Comparison of ENCODE assay signal across 26 cellular contexts in genomic region chr2:240388471-240389301, GRCh38. TPM values are rescaled to one million over a fixed set of nuclear protein-coding genes. Genes with fewer than 3 reads are reported as not detected.
DNase-seq lines count a peak whose midpoint lies in the region; ATAC-seq and TF ChIP-seq lines count a peak whose summit lies in the region.
"Had no signal": no experiment of that assay in that cellular context is flagged by ENCODE, and none has a peak within 500 bp of the region (broad histone marks: within the 10 kb centered on the region; RNA-seq: fewer than 3 reads in every experiment).

No MANE protein-coding gene starts in this region.

- TF ChIP-seq POLR2A in right lobe of liver (IDR thresholded peaks at IDR 0.05) (no peak), gastrocnemius medialis (IDR thresholded peaks at IDR 0.05) (no peak)

- H3K4me1 ChIP-seq in GM23248 (ENCODE audit: insufficient read depth) = peaks cover 12% of the 10 kb centered on the region
- peaks cover 25% of the 10 kb centered on the region for H3K4me1 ChIP-seq in adipocyte (ENCODE audit: control insufficient read depth, insufficient read depth, low read length)
- H3K4me1 ChIP-seq in right lobe of liver = no peaks in the 10 kb centered on the region
- H3K4me1 ChIP-seq in gastrocnemius medialis = peaks cover 26 to 28% of the 10 kb centered on the region in 2 donors
- H3K4me1 ChIP-seq: pancreas had no signal

- TF ChIP-seq CTCF in right lobe of liver (IDR thresholded peaks at IDR 0.05) = no peak
- no peak for TF ChIP-seq CTCF in gastrocnemius medialis (IDR thresholded peaks at IDR 0.05 in 4 of 5, conservative IDR thresholded peaks at IDR 0.05 in 1 of 5)

- no peaks in the 10 kb centered on the region for H3K79me2 ChIP-seq in GM23248 (ENCODE audit: insufficient read depth)

- 92 to 98% methylated on average over 18 of the region's 21 CpGs for WGBS in GM23248 (ENCODE audit: low coverage in 1 of 2, low lambda C conversion rate in 2 of 2, missing lambda C conversion rate in 2 of 2), 2 experiments
- 88% methylated on average over 11 of the region's 21 CpGs for WGBS in right lobe of liver (ENCODE audit: insufficient coverage, low coverage, low lambda C conversion rate, missing lambda C conversion rate)

- ATAC-seq in right lobe of liver (no peak), gastrocnemius medialis (no peak), left colon (no peak)
- ATAC-seq: pancreas had no signal

- in situ Hi-C loops in GM23248 (cut with MboI) = no loop called here
- in situ Hi-C loops in gastrocnemius medialis (cut with MboI; ENCODE audit: low sequenced_read_pairs in 4 of 4) = no loop called here

- intact Hi-C loops in right lobe of liver (cut with DNase I) = no loop called here
- intact Hi-C loops in gastrocnemius medialis (cut with DNase I; ENCODE audit: low total_unique reads) = loop anchor here (5.0 kb wide), 2 partner anchors 49 to 156 kb away; partner anchors contain the start of gene GPC1
- intact Hi-C loops in left colon (cut with DNase I, micrococcal nuclease) = no loop called here

- H3K27ac ChIP-seq in GM23248 = no peak overlapping the region
- no peak overlapping the region for H3K27ac ChIP-seq in right lobe of liver
- H3K27ac ChIP-seq in gastrocnemius medialis = peak overlapping the region; percentile 52 to 66 (median 58)
- H3K27ac ChIP-seq: pancreas had no signal

- no peaks in the 10 kb centered on the region for H3K27me3 ChIP-seq in GM23248 (replicated peaks; ENCODE audit: insufficient read depth)
- H3K27me3 ChIP-seq in adipocyte (replicated peaks; ENCODE audit: control insufficient read depth, insufficient read depth, low read length) = no peaks in the 10 kb centered on the region
- no peaks in the 10 kb centered on the region for H3K27me3 ChIP-seq in right lobe of liver
- no peaks in the 10 kb centered on the region for H3K27me3 ChIP-seq in gastrocnemius medialis
- H3K27me3 ChIP-seq: esophagus squamous epithelium, gastroesophageal sphincter, pancreas, upper lobe of left lung had no signal

- H3K36me3 ChIP-seq in GM23248 (ENCODE audit: low read depth) (no peaks in the 10 kb centered on the region), adipocyte (ENCODE audit: control insufficient read depth, insufficient read depth, low read length, severe bottlenecking) (no peaks in the 10 kb centered on the region), right lobe of liver (no peaks in the 10 kb centered on the region), gastrocnemius medialis (no peaks in the 10 kb centered on the region)
- H3K36me3 ChIP-seq: esophagus squamous epithelium, gastroesophageal sphincter, pancreas, upper lobe of left lung had no signal

- H2AFZ ChIP-seq in GM23248 = no peak overlapping the region

- H3K9me3 ChIP-seq in GM23248 (ENCODE audit: low read depth) (no peaks in the 10 kb centered on the region), adipocyte (ENCODE audit: control insufficient read depth, low read length) (no peaks in the 10 kb centered on the region), right lobe of liver (no peaks in the 10 kb centered on the region), gastrocnemius medialis (no peaks in the 10 kb centered on the region)
- H3K9me3 ChIP-seq: esophagus squamous epithelium, gastroesophageal sphincter, pancreas, upper lobe of left lung had no signal

- H3K9me2 ChIP-seq in GM23248 (ENCODE audit: insufficient read depth) = no peaks in the 10 kb centered on the region

- no peak overlapping the region for H3K4me2 ChIP-seq in GM23248 (ENCODE audit: unreplicated experiment)

- H3K9ac ChIP-seq in GM23248 (peak overlapping the region; percentile 51; the same call in 1 of the 2 replicates), adipocyte (ENCODE audit: low read length) (peak overlapping the region; percentile 70)

- no peak for DNase-seq in GM23248
- no peak for DNase-seq in adipocyte (ENCODE audit: low read depth)
- peak in 2 of 3 donors; percentile 17 to 46 for DNase-seq in right lobe of liver
- DNase-seq in gastrocnemius medialis = no peak
- no peak for DNase-seq in hippocampal formation (lab: John Stamatoyannopoulos, UW)
- no peak for DNase-seq in DMS53 treated with DMSO at 0.1 percent for 48 hours (lab: John Stamatoyannopoulos, UW; ENCODE audit: unreplicated experiment)
- DNase-seq in GM03348 (ENCODE audit: low spot score) = no peak
- no peak for DNase-seq in left colon
- DNase-seq: activated CD4-positive, alpha-beta T cell treated with anti-CD3 and anti-CD28 coated beads for 1 hour; activated CD8-positive, alpha-beta memory T cell treated with anti-CD3 and anti-CD28 coated beads for 24 hours; activated T-cell treated with anti-CD3 and anti-CD28 coated beads, Interleukin-2, amount 50 U/mL, for 1 hour; amniotic stem cell; DMS79; esophagus squamous epithelium; GF-D8; H9; mesendoderm; naive B cell; NCI-H1092 treated with DMSO at 0.1 percent for 48 hours; NCI-H187 treated with DMSO at 0.1 percent for 48 hours; NCI-H526; stimulated activated CD4-positive, alpha-beta T cell treated with anti-CD3 and anti-CD28 coated beads, Interleukin-15, amount 100 ng/mL, for 24 hours; stimulated activated CD8-positive, alpha-beta memory T cell treated with anti-CD3 and anti-CD28 coated beads, Interleukin-4, amount 100 ng/mL, for 48 hours had no signal

- no peaks in the 10 kb centered on the region for H3F3A ChIP-seq in GM23248 (ENCODE audit: insufficient read depth)

- H4K20me1 ChIP-seq in GM23248 (ENCODE audit: insufficient read depth) = no peaks in the 10 kb centered on the region

- H3K4me3 ChIP-seq in GM23248 = no peak overlapping the region
- no peak overlapping the region for H3K4me3 ChIP-seq in adipocyte (ENCODE audit: low read length)
- no peak overlapping the region for H3K4me3 ChIP-seq in right lobe of liver
- no peak overlapping the region for H3K4me3 ChIP-seq in gastrocnemius medialis
- H3K4me3 ChIP-seq: esophagus squamous epithelium, gastroesophageal sphincter, pancreas, upper lobe of left lung had no signal

RNA-seq across cellular contexts. Expression of gene GPC1, which starts 46.8 kb away (rescaled TPM):
- total RNA-seq in GM23248 (2014; rRNA removed; shearing (Covaris generic)) = 88.2 and 101 TPM in 2 replicates
- polyA plus RNA-seq in GM23248 (2016; fragmentation: Nextera tagmentation; extraction: Ambion mirVana) = 66.4 and 71.6 TPM in 2 replicates
- total RNA-seq in right lobe of liver = 10 to 100 TPM; 20.7 to 44.5 (median 27.8) TPM
- 100 to 1,000 TPM; 112 to 188 (median 180) TPM for total RNA-seq in gastrocnemius medialis
- total RNA-seq in left colon = 10 to 100 TPM; 10.4 to 20.0 TPM

Comparison
In these comparisons a context has a peak if more than half of its experiments do, and no peak if none do; other contexts are left out.
1. DNase-seq: peak in right lobe of liver (2 of 3); none in GM23248 (single experiment), adipocyte (single experiment), gastrocnemius medialis (0 of 2), hippocampal formation (0 of 2), DMS53 treated with DMSO at 0.1 percent for 48 hours (single experiment), GM03348 (single experiment) and left colon (0 of 2).
2. H3K27ac ChIP-seq: peak in gastrocnemius medialis (4 of 4); none in GM23248 (single experiment) and right lobe of liver (0 of 3).